Comparison of ENCODE assay signal across 14 cellular contexts in genomic region chr5:146772881-146773440, GRCh38.
A peak's percentile ranks its signal among the peaks of the same experiment; 100 is the strongest.
DNase-seq lines count a peak whose midpoint lies in the region; ATAC-seq and TF ChIP-seq lines count a peak whose summit lies in the region.
"Had no signal": no experiment of that assay in that cellular context is flagged by ENCODE, and none has a peak within 500 bp of the region (broad histone marks: within the 10 kb centered on the region; RNA-seq: fewer than 3 reads in every experiment).

No MANE protein-coding gene starts in this region.

- no peaks in the 10 kb centered on the region for H3K36me3 ChIP-seq in HUES64 (ENCODE audit: insufficient read depth, low read length)
- H3K36me3 ChIP-seq: BLaER1 treated with 17β-estradiol and CSF1 and Interleukin-3, amounts not matched to agents 10 nM and 100 nM had no signal

- H3K9me3 Mint-ChIP-seq in WTC11 (peaks cover 19% of the 10 kb centered on the region), mesothelial cell of epicardium (peaks cover 12% of the 10 kb centered on the region), natural killer cell (no peaks in the 10 kb centered on the region)
- peaks cover 2% of the 10 kb centered on the region for H3K9me3 Mint-ChIP-seq in activated CD4-positive, alpha-beta T cell treated with anti-CD3 and anti-CD28 coated beads for 36 hours (ENCODE audit: low read depth)

- TF ChIP-seq CTCF in WTC11 (IDR thresholded peaks at IDR 0.05) (no peak), mesothelial cell of epicardium (IDR thresholded peaks at IDR 0.05; ENCODE audit: unreplicated experiment) (no peak), natural killer cell (IDR thresholded peaks at IDR 0.05) (no peak)

- ATAC-seq in WTC11 (no peak), GM18867 (IDR thresholded peaks at IDR 0.05; ENCODE audit: unreplicated experiment) (no peak), natural killer cell (no peak)
- no peak for ATAC-seq in activated CD4-positive, alpha-beta T cell treated with anti-CD3 and anti-CD28 coated beads for 36 hours
- ATAC-seq: GM12878 had no signal

- H3K27ac ChIP-seq in HUES64 (ENCODE audit: low read depth, low read length), result peak overlapping the region; percentile 54
- H3K27ac ChIP-seq: BLaER1 treated with 17β-estradiol and CSF1 and Interleukin-3, amounts not matched to agents 10 nM and 100 nM had no signal

- H3K4me1 ChIP-seq in HUES64 (ENCODE audit: insufficient read depth, low read length), result peaks cover 20% of the 10 kb centered on the region
- H3K4me1 ChIP-seq: BLaER1 treated with 17β-estradiol and CSF1 and Interleukin-3, amounts not matched to agents 10 nM and 100 nM had no signal

- H3K27ac Mint-ChIP-seq in WTC11 (peak overlapping the region; percentile 59; the same call in 1 of the 2 replicates), mesothelial cell of epicardium (peak overlapping the region; percentile 80), natural killer cell (no peak overlapping the region)
- no peak overlapping the region for H3K27ac Mint-ChIP-seq in activated CD4-positive, alpha-beta T cell treated with anti-CD3 and anti-CD28 coated beads for 36 hours
- H3K27ac Mint-ChIP-seq: CD4-positive, CD25-positive, alpha-beta regulatory T cell had no signal

- WGBS in HUES64, result 93% methylated on average over 3 of the region's 3 CpGs

- peaks cover 26% of the 10 kb centered on the region for H3K4me1 Mint-ChIP-seq in WTC11
- peaks cover 37% of the 10 kb centered on the region for H3K4me1 Mint-ChIP-seq in mesothelial cell of epicardium
- no peaks in the 10 kb centered on the region for H3K4me1 Mint-ChIP-seq in activated CD4-positive, alpha-beta T cell treated with anti-CD3 and anti-CD28 coated beads for 36 hours
- peaks cover 24% of the 10 kb centered on the region in 2 donors for H3K4me1 Mint-ChIP-seq in natural killer cell

- H3K4me3 ChIP-seq in HUES64 (ENCODE audit: low read length), result no peak overlapping the region
- H3K4me3 ChIP-seq: BLaER1 treated with 17β-estradiol and CSF1 and Interleukin-3, amounts not matched to agents 10 nM and 100 nM; GM12878 had no signal

- POLR2A ChIA-PET in WTC11 (lab: Charles Lee), result no interaction called here
- POLR2A ChIA-PET in activated CD4-positive, alpha-beta T cell treated with anti-CD3 and anti-CD28 coated beads for 36 hours (lab: Charles Lee), result no interaction called here

- no peak overlapping the region for H3K9ac ChIP-seq in HUES64 (ENCODE audit: low read depth, low read length)
- H3K9ac ChIP-seq: BLaER1 treated with 17β-estradiol and CSF1 and Interleukin-3, amounts not matched to agents 10 nM and 100 nM had no signal

- CTCF ChIA-PET in WTC11 (lab: Charles Lee), result interaction anchor here (0.7 kb wide), 1 partner anchor 239 kb away, joined by 3 read pairs; no protein-coding TSS in a partner anchor
- CTCF ChIA-PET in activated CD4-positive, alpha-beta T cell treated with anti-CD3 and anti-CD28 coated beads for 36 hours (lab: Charles Lee), result no interaction called here

- no peaks in the 10 kb centered on the region for H3K27me3 ChIP-seq in HUES64 (ENCODE audit: insufficient read depth, low read length)
- H3K27me3 ChIP-seq: BLaER1 treated with 17β-estradiol and CSF1 and Interleukin-3, amounts not matched to agents 10 nM and 100 nM had no signal

- intact Hi-C loops in activated CD4-positive, alpha-beta T cell treated with anti-CD3 and anti-CD28 coated beads for 36 hours (cut with DNase I, micrococcal nuclease), result no loop called here
- intact Hi-C loops in natural killer cell (cut with micrococcal nuclease), result no loop called here

- H3K36me3 Mint-ChIP-seq in WTC11 (peaks cover 14% of the 10 kb centered on the region), mesothelial cell of epicardium (peaks cover 13% of the 10 kb centered on the region), natural killer cell (no peaks in the 10 kb centered on the region)
- H3K36me3 Mint-ChIP-seq in activated CD4-positive, alpha-beta T cell treated with anti-CD3 and anti-CD28 coated beads for 36 hours (ENCODE audit: low read depth), result no peaks in the 10 kb centered on the region
- H3K36me3 Mint-ChIP-seq: CD4-positive, CD25-positive, alpha-beta regulatory T cell had no signal

- no peak overlapping the region for H3K4me3 Mint-ChIP-seq in WTC11
- H3K4me3 Mint-ChIP-seq in mesothelial cell of epicardium, result no peak overlapping the region
- no peak overlapping the region for H3K4me3 Mint-ChIP-seq in activated CD4-positive, alpha-beta T cell treated with anti-CD3 and anti-CD28 coated beads for 36 hours
- no peak overlapping the region for H3K4me3 Mint-ChIP-seq in natural killer cell
- H3K4me3 Mint-ChIP-seq: CD4-positive, CD25-positive, alpha-beta regulatory T cell had no signal

- DNase-seq in EL (peak; percentile 17), WTC11 (ENCODE audit: low spot score) (no peak), mesothelial cell of epicardium (ENCODE audit: low spot score in 2 of 2, unreplicated experiment in 2 of 2) (no peak), natural killer cell (no peak), cortex of kidney (lab: John Stamatoyannopoulos, UW) (no peak)
- no peak for DNase-seq in activated CD4-positive, alpha-beta T cell treated with anti-CD3 and anti-CD28 coated beads for 36 hours
- DNase-seq: 8988T; ACHN; CD4-positive, CD25-positive, alpha-beta regulatory T cell; H7 had no signal

- H3K27me3 Mint-ChIP-seq in WTC11 (ENCODE audit: low read depth) (no peaks in the 10 kb centered on the region), mesothelial cell of epicardium (ENCODE audit: low read depth) (no peaks in the 10 kb centered on the region), natural killer cell (ENCODE audit: low read depth in 2 of 2) (no peaks in the 10 kb centered on the region)
- H3K27me3 Mint-ChIP-seq in activated CD4-positive, alpha-beta T cell treated with anti-CD3 and anti-CD28 coated beads for 36 hours, result no peaks in the 10 kb centered on the region
- H3K27me3 Mint-ChIP-seq: CD4-positive, CD25-positive, alpha-beta regulatory T cell had no signal

- H3K9me3 ChIP-seq in HUES64 (ENCODE audit: insufficient read depth, low read depth, low read length), result 0 out of 2 replicates have a peak, but pooled peaks cover 5% of the 10 kb centered on the region

TF ChIP-seq in WTC11, 78 proteins besides CTCF, POLR2A, EP300 and RAD21:
- TF ChIP-seq OVOL2 (CRISPR knock-in tag; IDR thresholded peaks at IDR 0.05; ENCODE audit: borderline replicate concordance), result no peak
- TF ChIP-seq CBFB (CRISPR knock-in tag; IDR thresholded peaks at IDR 0.05; ENCODE audit: low read depth), result no peak
- TF ChIP-seq, protein P1, sequence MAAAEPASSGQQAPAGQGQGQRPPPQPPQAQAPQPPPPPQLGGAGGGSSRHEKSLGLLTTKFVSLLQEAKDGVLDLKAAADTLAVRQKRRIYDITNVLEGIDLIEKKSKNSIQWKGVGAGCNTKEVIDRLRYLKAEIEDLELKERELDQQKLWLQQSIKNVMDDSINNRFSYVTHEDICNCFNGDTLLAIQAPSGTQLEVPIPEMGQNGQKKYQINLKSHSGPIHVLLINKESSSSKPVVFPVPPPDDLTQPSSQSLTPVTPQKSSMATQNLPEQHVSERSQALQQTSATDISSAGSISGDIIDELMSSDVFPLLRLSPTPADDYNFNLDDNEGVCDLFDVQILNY (CRISPR knock-in tag; IDR thresholded peaks at IDR 0.05), result no peak
- TF ChIP-seq MXD4 (CRISPR knock-in tag; IDR thresholded peaks at IDR 0.05; ENCODE audit: borderline replicate concordance), result no peak
- TF ChIP-seq FOXJ3 (CRISPR knock-in tag; IDR thresholded peaks at IDR 0.05; ENCODE audit: borderline replicate concordance), result no peak
- no peak for TF ChIP-seq ZNF121 (CRISPR knock-in tag; IDR thresholded peaks at IDR 0.05)

Comparison
In these comparisons a context has a peak if more than half of its experiments do, and no peak if none do; other contexts are left out.
1. H3K27ac Mint-ChIP-seq: peak in WTC11 (single experiment) and mesothelial cell of epicardium (single experiment); none in activated CD4-positive, alpha-beta T cell treated with anti-CD3 and anti-CD28 coated beads for 36 hours (single experiment) and natural killer cell (0 of 2).